8 cellular contexts compared by ENCODE assay signal in genomic region chr10:73252445-73253225, GRCh38. TPM values are rescaled to one million over a fixed set of nuclear protein-coding genes. Genes with fewer than 3 reads are reported as not detected.
DNase-seq lines count a peak whose midpoint lies in the region; TF ChIP-seq lines count a peak whose summit lies in the region.

TSS of gene MRPS16 (minus strand) at chr10:73252644. CDS start at chr10:73252482, 162 bp downstream.

- peaks cover 6% of the 10 kb centered on the region; the same call in 1 of the 2 replicates for H3K79me2 ChIP-seq in H9 (ENCODE audit: insufficient read depth, low read length)
- H3K79me2 ChIP-seq in MM.1S (ENCODE audit: low read length), result peaks cover 50% of the 10 kb centered on the region
- peaks cover 17% of the 10 kb centered on the region for H3K79me2 ChIP-seq in neural cell (replicated peaks; ENCODE audit: insufficient read depth, low read length)

- no peak within 1 kb of the TSS for H4K8ac ChIP-seq in H9 (replicated peaks; ENCODE audit: insufficient read length, low read depth, low read length)

- H3K14ac ChIP-seq in H9 (ENCODE audit: insufficient read depth, low read length), result peak within 1 kb of the TSS; percentile 64; the same call in 1 of the 2 replicates

- intact Hi-C loops in stomach (cut with DNase I; ENCODE audit: low total_unique reads), result no loop called here

- no peak within 1 kb of the TSS for H2BK15ac ChIP-seq in H9 (ENCODE audit: low read depth, low read length)

- H3K18ac ChIP-seq in H9 (ENCODE audit: insufficient read length, low read depth, low read length), result peak within 1 kb of the TSS; percentile 75

- H3K4me1 Mint-ChIP-seq in H9, result peaks cover 13 to 23% of the 10 kb centered on the region in 2 experiments

- H3K23me2 ChIP-seq in H9 (ENCODE audit: insufficient read length, low read depth, low read length, poor library complexity, severe bottlenecking), result peaks cover 6% of the 10 kb centered on the region

- peak within 1 kb of the TSS; percentile 94 to 97 for H3K4me3 Mint-ChIP-seq in H9

- DNase-seq in ELR (ENCODE audit: low read depth) (peak; percentile 99), H9 (peak; percentile 98), MM.1S (peak; percentile 96), SIG-M5 (lab: John Stamatoyannopoulos, UW) (peak; percentile 86), activated gamma-delta T cell (lab: John Stamatoyannopoulos, UW) (peak; percentile 82), fibroblast of villous mesenchyme (ENCODE audit: low read depth) (peak; percentile 98), stomach (peak; percentile 93)

- H2AFZ ChIP-seq in H9 (ENCODE audit: low read length) (peak within 1 kb of the TSS; percentile 56), MM.1S (ENCODE audit: low read length) (peak within 1 kb of the TSS; percentile 82), neural cell (ENCODE audit: low read depth, low read length) (peak within 1 kb of the TSS; percentile 93)

- peak within 1 kb of the TSS; percentile 97 to 99 (median 98) for H3K27ac Mint-ChIP-seq in H9

- peak within 1 kb of the TSS; percentile 94 for H3K9ac ChIP-seq in H9 (ENCODE audit: extremely low read depth, insufficient read length, low read length)
- H3K9ac ChIP-seq in MM.1S (ENCODE audit: low read length), result peak within 1 kb of the TSS; percentile 94
- peak within 1 kb of the TSS; percentile 93 for H3K9ac ChIP-seq in neural cell (ENCODE audit: low read length)

- TF ChIP-seq EP300 in neural cell (conservative IDR thresholded peaks at IDR 0.05; ENCODE audit: poor library complexity, severe bottlenecking) (peak; percentile 33), stomach (IDR thresholded peaks at IDR 0.05) (no peak)

- H4K91ac ChIP-seq in H9 (ENCODE audit: insufficient read length, low read depth, low read length), result no peak within 1 kb of the TSS

- peak in 1 of 4 donors; percentile 55 for TF ChIP-seq POLR2A in stomach (IDR thresholded peaks at IDR 0.05)

- TF ChIP-seq CTCF in H9 (conservative IDR thresholded peaks at IDR 0.05) (no peak; the same call in 2 of the 3 replicates), MM.1S (IDR thresholded peaks at IDR 0.05; ENCODE audit: low read length) (no peak), fibroblast of villous mesenchyme (IDR thresholded peaks at IDR 0.05; ENCODE audit: insufficient read depth, low read depth, low read length) (no peak), neural cell (IDR thresholded peaks at IDR 0.05; ENCODE audit: poor library complexity, severe bottlenecking) (no peak), stomach (IDR thresholded peaks at IDR 0.05) (no peak)

- H3K27ac ChIP-seq in H9 (ENCODE audit: insufficient read length, low read depth, low read length), result peak within 1 kb of the TSS; percentile 59
- peak within 1 kb of the TSS; percentile 73 for H3K27ac ChIP-seq in MM.1S (ENCODE audit: low read length)
- peak within 1 kb of the TSS; percentile 88 for H3K27ac ChIP-seq in neural cell (ENCODE audit: low read length)
- peak within 1 kb of the TSS; percentile 93 to 95 (median 94) for H3K27ac ChIP-seq in stomach

- H3K36me3 Mint-ChIP-seq in H9 (ENCODE audit: insufficient read depth in 1 of 3, low read depth in 3 of 3), result peaks cover 16 to 36% (median 21%) of the 10 kb centered on the region in 3 experiments

- H3K4me3 ChIP-seq in MM.1S (ENCODE audit: low read length), result peak within 1 kb of the TSS; percentile 87
- peak within 1 kb of the TSS; percentile 93 for H3K4me3 ChIP-seq in fibroblast of villous mesenchyme (ENCODE audit: low read depth, low read length)
- H3K4me3 ChIP-seq in neural cell (ENCODE audit: low read length), result peak within 1 kb of the TSS; percentile 89
- H3K4me3 ChIP-seq in stomach, result peak within 1 kb of the TSS; percentile 76 to 87 (median 84)

- H2AK5ac ChIP-seq in H9 (ENCODE audit: insufficient read length, low read length), result no peak within 1 kb of the TSS

- no peak within 1 kb of the TSS; the same call in 1 of the 2 replicates for H3K4ac ChIP-seq in H9 (ENCODE audit: low read depth, low read length)

- H3K4me2 ChIP-seq in H9 (ENCODE audit: insufficient read depth, insufficient read length, low read length), result peak within 1 kb of the TSS; percentile 67
- peak within 1 kb of the TSS; percentile 97 for H3K4me2 ChIP-seq in MM.1S (ENCODE audit: low read depth, low read length)
- H3K4me2 ChIP-seq in neural cell (ENCODE audit: low read length), result peak within 1 kb of the TSS; percentile 99

- peak within 1 kb of the TSS; percentile 13 for H2BK5ac ChIP-seq in H9 (ENCODE audit: insufficient read length, low read length)

- WGBS in H9 (ENCODE audit: extremely low coverage, insufficient read length, low lambda C conversion rate), result no CpG with 5 or more reads among the region's 51 CpGs
- 0 to 1% (median 0%) methylated on average over 51 of the region's 51 CpGs for WGBS in stomach, 5 donors

- peaks cover 23% of the 10 kb centered on the region for H3F3A ChIP-seq in MM.1S (ENCODE audit: insufficient read depth, low read length)
- no peaks in the 10 kb centered on the region for H3F3A ChIP-seq in neural cell (ENCODE audit: insufficient read depth, low read length, poor library complexity, severe bottlenecking)

- H2BK120ac ChIP-seq in H9 (ENCODE audit: low read depth, low read length, poor library complexity, severe bottlenecking), result no peak within 1 kb of the TSS

- no peaks in the 10 kb centered on the region for H3K27me3 Mint-ChIP-seq in H9 (ENCODE audit: low read depth)

- H3K9me3 ChIP-seq in H9 (ENCODE audit: control insufficient read depth, low read depth, low read length) (no peaks in the 10 kb centered on the region), MM.1S (replicated peaks; ENCODE audit: insufficient read depth, low read length) (no peaks in the 10 kb centered on the region), neural cell (ENCODE audit: low read length) (no peaks in the 10 kb centered on the region), stomach (no peaks in the 10 kb centered on the region)

- no peak within 1 kb of the TSS for H3K23ac ChIP-seq in H9 (ENCODE audit: insufficient read length, low read depth, low read length)

- H4K5ac ChIP-seq in H9 (ENCODE audit: insufficient read length, low read depth, low read length), result no peak within 1 kb of the TSS

- H2BK12ac ChIP-seq in H9 (ENCODE audit: insufficient read length, low read depth, low read length), result no peak within 1 kb of the TSS

- no peak within 1 kb of the TSS for H3T11ph ChIP-seq in H9 (ENCODE audit: low read length)

- no peaks in the 10 kb centered on the region for H3K36me3 ChIP-seq in MM.1S (replicated peaks; ENCODE audit: insufficient read depth, low read length)
- H3K36me3 ChIP-seq in neural cell (ENCODE audit: insufficient read depth, low read length), result no peaks in the 10 kb centered on the region
- H3K36me3 ChIP-seq in stomach, result peaks cover 15 to 23% (median 22%) of the 10 kb centered on the region in 4 donors

- peaks cover 0 to 2% of the 10 kb centered on the region in 2 experiments; a peak in 1 of 5 replicates for H3K9me3 Mint-ChIP-seq in H9

- TF ChIP-seq RAD21 in neural cell (conservative IDR thresholded peaks at IDR 0.05), result peak; percentile 25

- peaks cover 10% of the 10 kb centered on the region for H3K79me1 ChIP-seq in H9 (ENCODE audit: insufficient read depth, low read depth, low read length, poor library complexity, severe bottlenecking)

- H3K56ac ChIP-seq in H9 (ENCODE audit: insufficient read length, low read depth, low read length), result no peak within 1 kb of the TSS

- no peaks in the 10 kb centered on the region for H3K9me2 ChIP-seq in MM.1S (replicated peaks; ENCODE audit: insufficient read depth, low read length)
- no peaks in the 10 kb centered on the region for H3K9me2 ChIP-seq in neural cell (ENCODE audit: insufficient read depth, low read length)

- H3K4me1 ChIP-seq in H9 (ENCODE audit: insufficient read depth, low read length) (no peaks in the 10 kb centered on the region), MM.1S (ENCODE audit: low read length) (peaks cover 18% of the 10 kb centered on the region), stomach (peaks cover 28 to 40% (median 33%) of the 10 kb centered on the region in 4 donors)

- H3K27me3 ChIP-seq in H9 (ENCODE audit: insufficient read depth, low read length) (no peaks in the 10 kb centered on the region), MM.1S (replicated peaks; ENCODE audit: insufficient read depth, low read length) (no peaks in the 10 kb centered on the region), neural cell (ENCODE audit: insufficient read depth, low read depth, low read length) (no peaks in the 10 kb centered on the region), stomach (no peaks in the 10 kb centered on the region)

- H2BK20ac ChIP-seq in H9 (ENCODE audit: low read depth, low read length, poor library complexity, severe bottlenecking), result no peak within 1 kb of the TSS

- H4K20me1 ChIP-seq in H9 (ENCODE audit: control insufficient read depth, insufficient read depth, insufficient read length), result no peaks in the 10 kb centered on the region
- H4K20me1 ChIP-seq in MM.1S (ENCODE audit: insufficient read depth, low read length), result no peaks in the 10 kb centered on the region
- no peaks in the 10 kb centered on the region for H4K20me1 ChIP-seq in neural cell (ENCODE audit: insufficient read depth)

TF ChIP-seq in neural cell, 6 proteins besides CTCF, POLR2A, EP300 and RAD21 (continues in another document):
- TF ChIP-seq EZH2 (IDR thresholded peaks at IDR 0.05; ENCODE audit: borderline replicate concordance, insufficient read depth, low read length, poor library complexity, severe bottlenecking) (no peak), MXI1 (conservative IDR thresholded peaks at IDR 0.05; ENCODE audit: poor library complexity, severe bottlenecking) (peak; percentile 97)

RNA-seq across cellular contexts. Expression of gene MRPS16, which starts in this region (rescaled TPM):
- total RNA-seq in H9 (2021) (122 and 128 TPM in 2 replicates), fibroblast of villous mesenchyme (69.6 and 80.7 TPM in 2 replicates), stomach (10 to 100 TPM in 4 of 5 donors, 1 to 10 TPM in 1; 6.4 to 68.7 (median 50.4) TPM)
- polyA plus RNA-seq in neural cell (74.6 and 80.6 TPM in 2 replicates), stomach (10 to 100 TPM; 51.8 to 62.7 (median 61.5) TPM)
- 98.1 and 98.4 TPM in 2 replicates for polyA minus RNA-seq in neural cell

Comparison
In these comparisons a context has a peak if more than half of its experiments do, and no peak if none do; other contexts are left out.
1. Peak in every context shown above with its lines: DNase-seq, H3K4me3 ChIP-seq and H3K27ac ChIP-seq.